ENCODE assay signal across 9 cellular contexts in genomic region chr3:37997791-37998370, GRCh38. TPM values are rescaled to one million over a fixed set of nuclear protein-coding genes. Genes with fewer than 3 reads are reported as not detected.
A peak's percentile ranks its signal among the peaks of the same experiment; 100 is the strongest.
DNase-seq lines count a peak whose midpoint lies in the region; ATAC-seq and TF ChIP-seq lines count a peak whose summit lies in the region.
"Had no signal": no experiment of that assay in that cellular context is flagged by ENCODE, and none has a peak within 500 bp of the region (broad histone marks: within the 10 kb centered on the region; RNA-seq: fewer than 3 reads in every experiment).

No MANE protein-coding gene starts in this region.

- no peak for TF ChIP-seq CTCF in natural killer cell (IDR thresholded peaks at IDR 0.05)
- no peak for TF ChIP-seq CTCF in upper lobe of right lung (IDR thresholded peaks at IDR 0.05)

- H3K9me3 Mint-ChIP-seq in activated naive CD4-positive, alpha-beta T cell treated with anti-CD3 and anti-CD28 coated beads for 36 hours = no peaks in the 10 kb centered on the region
- H3K9me3 Mint-ChIP-seq in dendritic cell treated with granulocyte-macrophage colony-stimulating factor and Interleukin-4, amounts not matched to agents 40 ng/mL and 50 ng/mL, for 4 days = no peaks in the 10 kb centered on the region
- no peaks in the 10 kb centered on the region for H3K9me3 Mint-ChIP-seq in natural killer cell

- H3K27me3 Mint-ChIP-seq in activated naive CD4-positive, alpha-beta T cell treated with anti-CD3 and anti-CD28 coated beads for 36 hours (ENCODE audit: low read depth) = no peaks in the 10 kb centered on the region
- no peaks in the 10 kb centered on the region for H3K27me3 Mint-ChIP-seq in dendritic cell treated with granulocyte-macrophage colony-stimulating factor and Interleukin-4, amounts not matched to agents 40 ng/mL and 50 ng/mL, for 4 days
- no peaks in the 10 kb centered on the region for H3K27me3 Mint-ChIP-seq in natural killer cell (ENCODE audit: low read depth in 2 of 2)

- peak overlapping the region; percentile 92 for H3K27ac ChIP-seq in upper lobe of right lung

- CTCF ChIA-PET in activated naive CD4-positive, alpha-beta T cell treated with anti-CD3 and anti-CD28 coated beads for 36 hours (lab: Charles Lee) = interaction anchor here (1.1 to 1.9 kb wide), 10 partner anchors 18 to 349 kb away, joined by 3 to 18 read pairs (median 4); partner anchors contain the start of genes DLEC1 and XYLB

- peaks cover 48% of the 10 kb centered on the region for H3K4me1 Mint-ChIP-seq in activated naive CD4-positive, alpha-beta T cell treated with anti-CD3 and anti-CD28 coated beads for 36 hours (ENCODE audit: low read depth)
- peaks cover 70% of the 10 kb centered on the region for H3K4me1 Mint-ChIP-seq in dendritic cell treated with granulocyte-macrophage colony-stimulating factor and Interleukin-4, amounts not matched to agents 40 ng/mL and 50 ng/mL, for 4 days (ENCODE audit: low read depth)
- H3K4me1 Mint-ChIP-seq in natural killer cell = peaks cover 46 to 62% of the 10 kb centered on the region in 2 donors

- H3K36me3 Mint-ChIP-seq in activated naive CD4-positive, alpha-beta T cell treated with anti-CD3 and anti-CD28 coated beads for 36 hours (ENCODE audit: low read depth) = peaks cover 31% of the 10 kb centered on the region
- H3K36me3 Mint-ChIP-seq in dendritic cell treated with granulocyte-macrophage colony-stimulating factor and Interleukin-4, amounts not matched to agents 40 ng/mL and 50 ng/mL, for 4 days (ENCODE audit: low read depth) = peaks cover 32% of the 10 kb centered on the region
- H3K36me3 Mint-ChIP-seq in natural killer cell = no peaks in the 10 kb centered on the region

- peak overlapping the region; percentile 58 for H3K4me3 ChIP-seq in upper lobe of right lung

- H3K36me3 ChIP-seq in upper lobe of right lung = peaks cover 5% of the 10 kb centered on the region
- H3K36me3 ChIP-seq: SJSA1 had no signal

- H3K4me3 Mint-ChIP-seq in activated naive CD4-positive, alpha-beta T cell treated with anti-CD3 and anti-CD28 coated beads for 36 hours = peak overlapping the region; percentile 80
- H3K4me3 Mint-ChIP-seq in dendritic cell treated with granulocyte-macrophage colony-stimulating factor and Interleukin-4, amounts not matched to agents 40 ng/mL and 50 ng/mL, for 4 days = peak overlapping the region; percentile 75
- H3K4me3 Mint-ChIP-seq in natural killer cell = no peak overlapping the region

- no peaks in the 10 kb centered on the region for H3K27me3 ChIP-seq in upper lobe of right lung
- H3K27me3 ChIP-seq: SJSA1 had no signal

- DNase-seq in activated naive CD4-positive, alpha-beta T cell treated with anti-CD3 and anti-CD28 coated beads for 36 hours = no peak
- no peak for DNase-seq in activated naive CD4-positive, alpha-beta T cell treated with Interleukin-2 at 50 U/mL for 16 hours
- DNase-seq in natural killer cell (no peak), upper lobe of right lung (peak; percentile 68), AG08396 (ENCODE audit: low spot score) (no peak), NCI-H2029 treated with DMSO at 0.1 percent for 48 hours (lab: John Stamatoyannopoulos, UW) (no peak), NCI-H2227 (lab: John Stamatoyannopoulos, UW; ENCODE audit: unreplicated experiment) (no peak)

- H3K27ac Mint-ChIP-seq in activated naive CD4-positive, alpha-beta T cell treated with anti-CD3 and anti-CD28 coated beads for 36 hours = peak overlapping the region; percentile 88
- H3K27ac Mint-ChIP-seq in dendritic cell treated with granulocyte-macrophage colony-stimulating factor and Interleukin-4, amounts not matched to agents 40 ng/mL and 50 ng/mL, for 4 days = peak overlapping the region; percentile 98
- H3K27ac Mint-ChIP-seq in natural killer cell = peak overlapping the region; percentile 92 to 96

- H3K9me3 ChIP-seq in upper lobe of right lung = no peaks in the 10 kb centered on the region
- H3K9me3 ChIP-seq: SJSA1 had no signal

- intact Hi-C loops in activated naive CD4-positive, alpha-beta T cell treated with anti-CD3 and anti-CD28 coated beads for 36 hours (cut with micrococcal nuclease) = loop anchor here (1.0 kb wide), 2 partner anchors 24 to 41 kb away; partner anchors contain the start of gene DLEC1
- intact Hi-C loops in dendritic cell treated with granulocyte-macrophage colony-stimulating factor and Interleukin-4, amounts not matched to agents 40 ng/mL and 50 ng/mL, for 4 days (cut with micrococcal nuclease) = no loop called here
- intact Hi-C loops in natural killer cell (cut with micrococcal nuclease) = loop anchor here (2.0 kb wide), 1 partner anchor 41 kb away; the partner anchor contains the start of gene DLEC1
- intact Hi-C loops in upper lobe of right lung (cut with DNase I) = no loop called here

- H3K4me1 ChIP-seq in upper lobe of right lung = peaks cover 21% of the 10 kb centered on the region

- no peak for ATAC-seq in natural killer cell
- ATAC-seq in upper lobe of right lung = no peak

RNA-seq across cellular contexts. Expression of gene VILL, which starts 7.3 kb away (rescaled TPM):
- 10 to 100 TPM; 13.7 to 14.2 TPM for total RNA-seq in activated naive CD4-positive, alpha-beta T cell treated with anti-CD3 and anti-CD28 coated beads for 36 hours
- total RNA-seq in natural killer cell = 10 to 100 TPM; 25.6 to 27.8 (median 26.9) TPM
- 8.9 TPM for total RNA-seq in upper lobe of right lung

RNA-seq across cellular contexts. Expression of gene PLCD1, which starts 31.6 kb away (rescaled TPM):
- total RNA-seq in activated naive CD4-positive, alpha-beta T cell treated with anti-CD3 and anti-CD28 coated beads for 36 hours = 10 to 100 TPM; 10.6 to 10.8 TPM
- total RNA-seq in natural killer cell (10 to 100 TPM; 27.7 to 38.1 (median 29.4) TPM), upper lobe of right lung (32.2 TPM)

RNA-seq across cellular contexts. Expression of gene DLEC1, which starts 41.1 kb away (rescaled TPM):
- under 1 TPM; 0.17 to 0.19 TPM for total RNA-seq in activated naive CD4-positive, alpha-beta T cell treated with anti-CD3 and anti-CD28 coated beads for 36 hours
- total RNA-seq in natural killer cell (1 to 10 TPM; 6.1 to 7.5 (median 7.0) TPM), upper lobe of right lung (2.7 TPM)
- total RNA-seq: SJSA1 had no signal

Comparison
In these comparisons a context has a peak if more than half of its experiments do, and no peak if none do; other contexts are left out.
1. intact Hi-C loops: an anchor here in activated naive CD4-positive, alpha-beta T cell treated with anti-CD3 and anti-CD28 coated beads for 36 hours (1.0 kb wide) and natural killer cell (2.0 kb wide); none called in dendritic cell treated with granulocyte-macrophage colony-stimulating factor and Interleukin-4, amounts not matched to agents 40 ng/mL and 50 ng/mL, for 4 days and upper lobe of right lung.